In the genomic region with DNA sequence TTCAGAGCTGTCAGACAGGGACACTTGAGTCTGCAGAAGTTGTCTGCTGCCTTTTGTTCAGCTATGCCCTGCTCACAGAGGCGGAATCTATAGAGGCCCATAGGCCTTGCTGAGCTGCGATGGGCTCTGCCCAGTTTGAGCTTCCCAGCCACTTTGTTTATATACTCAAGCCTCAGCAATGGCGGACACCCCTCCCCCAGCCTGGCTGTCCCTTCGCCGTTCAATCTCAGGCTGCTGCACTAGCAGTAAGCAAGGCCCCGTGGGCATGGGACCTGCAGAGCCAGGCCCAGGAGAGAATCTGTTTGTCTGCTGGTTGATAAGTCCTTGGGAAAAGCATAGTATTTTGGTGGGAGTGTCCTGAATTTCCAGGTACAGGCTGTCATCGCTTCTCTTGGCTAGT, we compare ENCODE assay signal across 9 cellular contexts. TPM values are rescaled to one million over a fixed set of nuclear protein-coding genes. Genes with fewer than 3 reads are reported as not detected.
"Had no signal": no experiment of that assay in that cellular context is flagged by ENCODE, and none has a peak within 500 bp of the region (broad histone marks: within the 10 kb centered on the region; RNA-seq: fewer than 3 reads in every experiment).

No MANE protein-coding gene starts in this region.

- ATAC-seq: K562 had no signal

- H3K4me3 ChIP-seq: K562 had no signal

- H3K4me3 Mint-ChIP-seq: H9 had no signal

- FAIRE-seq: H1, H54, HTR-8/SVneo, K562 had no signal

- DNase-seq: H9, HCEC 1CT, IMR-90, KG1 had no signal

RNA-seq across cellular contexts. Expression of a gene that starts 23.6 kb away (rescaled TPM):
- total RNA-seq: H1, H9, HT-29, IMR-90, K562 had no signal
- polyA plus RNA-seq: H1, IMR-90, K562 had no signal

RNA-seq across cellular contexts. Expression of a gene that starts 55.7 kb away (rescaled TPM):
- total RNA-seq: H1, H9, HT-29, IMR-90, K562 had no signal
- polyA plus RNA-seq: H1, IMR-90, K562 had no signal
